In the genomic region with DNA sequence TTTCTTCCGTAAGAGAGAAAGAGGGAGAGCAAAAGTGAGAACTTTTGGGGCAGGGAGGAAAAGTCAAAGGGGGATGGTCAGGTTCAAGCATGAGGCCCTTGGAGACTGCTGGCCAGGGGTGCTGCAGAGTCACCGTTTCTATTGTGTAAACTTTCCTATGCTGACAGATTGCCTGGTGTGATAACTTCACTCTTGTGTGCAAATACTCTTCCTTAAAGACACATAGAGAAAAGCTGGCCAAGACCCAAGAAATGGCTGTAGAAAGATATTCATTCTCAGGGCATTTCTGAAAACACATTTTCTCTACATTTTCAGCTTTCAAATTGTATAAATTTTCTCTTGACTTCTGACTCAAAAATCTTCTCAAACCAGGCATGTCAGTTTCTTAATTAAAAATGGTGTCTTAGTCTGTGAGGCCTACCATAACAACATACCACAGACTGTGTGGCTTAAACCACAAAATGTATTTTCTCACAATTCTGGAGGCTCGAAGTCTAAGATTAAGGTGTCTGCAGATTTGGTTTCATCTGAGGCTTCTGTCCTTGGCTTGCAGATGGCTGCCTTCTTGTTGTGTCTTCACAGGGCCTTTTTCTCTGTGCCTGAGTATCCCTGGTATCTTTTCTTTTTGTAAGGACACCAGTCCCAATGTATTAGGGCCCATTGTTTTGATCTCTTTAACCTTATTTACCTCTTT, we compare ENCODE assay signal across 10 cellular contexts.
DNase-seq lines count a peak whose midpoint lies in the region; ATAC-seq, FAIRE-seq and TF ChIP-seq lines count a peak whose summit lies in the region.
"Had no signal": no experiment of that assay in that cellular context is flagged by ENCODE, and none has a peak within 500 bp of the region (broad histone marks: within the 10 kb centered on the region; RNA-seq: fewer than 3 reads in every experiment).

No MANE protein-coding gene starts in this region.

- no peak overlapping the region for H3K4me3 ChIP-seq in breast epithelium
- H3K4me3 ChIP-seq in kidney (ENCODE audit: low read length in 2 of 2), result no peak overlapping the region

- H3K27me3 Mint-ChIP-seq in Calu3 (ENCODE audit: unreplicated experiment), result no peaks in the 10 kb centered on the region
- H3K27me3 Mint-ChIP-seq in naive thymus-derived CD8-positive, alpha-beta T cell, result no peaks in the 10 kb centered on the region

- H3K36me3 ChIP-seq in breast epithelium (no peaks in the 10 kb centered on the region), kidney (ENCODE audit: control insufficient read depth in 1 of 2, insufficient read depth in 2 of 2, low read length in 2 of 2) (no peaks in the 10 kb centered on the region)

- FAIRE-seq in GM12891 (lab: Jason Lieb, UNC) (no peak), kidney (lab: Jason Lieb, UNC) (no peak)

- no peak for DNase-seq in Calu3
- peak; percentile 18 for DNase-seq in NCI-H226
- DNase-seq in breast epithelium (ENCODE audit: low spot score in 2 of 2), result peak; percentile 23 to 54
- peak in 2 of 10 donors; percentile 1 to 6 for DNase-seq in naive thymus-derived CD8-positive, alpha-beta T cell
- no peak for DNase-seq in GM12891 (ENCODE audit: insufficient read length, low spot score)
- DNase-seq in kidney, result no peak
- DNase-seq in effector CD4-positive, alpha-beta T cell, result no peak
- DNase-seq: activated gamma-delta T cell treated with Interleukin-2 at 50 U/mL for 16 hours, head of caudate nucleus had no signal

- H3K27me3 ChIP-seq in breast epithelium, result no peaks in the 10 kb centered on the region

- no peak for TF ChIP-seq CTCF in Calu3 (IDR thresholded peaks at IDR 0.05; ENCODE audit: unreplicated experiment)
- no peak for TF ChIP-seq CTCF in breast epithelium (IDR thresholded peaks at IDR 0.05)
- no peak for TF ChIP-seq CTCF in kidney (IDR thresholded peaks at IDR 0.05; ENCODE audit: borderline replicate concordance, extremely low read depth, insufficient read depth)

- H3K9me3 Mint-ChIP-seq in Calu3 (ENCODE audit: low read depth, unreplicated experiment), result peaks cover 3% of the 10 kb centered on the region
- H3K9me3 Mint-ChIP-seq in naive thymus-derived CD8-positive, alpha-beta T cell, result peaks cover 0 to 4% (median 0%) of the 10 kb centered on the region in 9 donors

- intact Hi-C loops in Calu3 (cut with micrococcal nuclease; ENCODE audit: unreplicated experiment) (loop anchor here (2.0 kb wide), 1 partner anchor 75 kb away; no protein-coding TSS in a partner anchor), breast epithelium (cut with DNase I; ENCODE audit: low total_unique reads) (no loop called here), kidney (cut with DNase I) (no loop called here)

- CTCF ChIA-PET in Calu3 (lab: Charles Lee), result no interaction called here

- POLR2A ChIA-PET in naive thymus-derived CD8-positive, alpha-beta T cell (lab: Charles Lee), result no interaction called here

- H3K4me1 ChIP-seq in breast epithelium (no peaks in the 10 kb centered on the region), kidney (ENCODE audit: control insufficient read depth in 1 of 2, insufficient read depth in 1 of 2, low read depth in 1 of 2, low read length in 2 of 2) (peaks cover 0 to 4% of the 10 kb centered on the region in 2 donors)

- peaks cover 23% of the 10 kb centered on the region for H3K4me1 Mint-ChIP-seq in Calu3 (ENCODE audit: low read depth, unreplicated experiment)
- H3K4me1 Mint-ChIP-seq in naive thymus-derived CD8-positive, alpha-beta T cell, result peaks cover 7 to 23% (median 16%) of the 10 kb centered on the region in 4 donors

- no peaks in the 10 kb centered on the region for H3K36me3 Mint-ChIP-seq in Calu3 (ENCODE audit: insufficient read depth, unreplicated experiment)
- H3K36me3 Mint-ChIP-seq in naive thymus-derived CD8-positive, alpha-beta T cell, result no peaks in the 10 kb centered on the region

- H3K27ac ChIP-seq in breast epithelium (peak overlapping the region; percentile 26 to 58), kidney (ENCODE audit: low read depth in 2 of 2, low read length in 2 of 2) (no peak overlapping the region)

- H3K4me3 Mint-ChIP-seq in Calu3 (ENCODE audit: low read depth, unreplicated experiment), result peak overlapping the region; percentile 17
- peak overlapping the region in 2 of 10 donors; percentile 17 to 44 for H3K4me3 Mint-ChIP-seq in naive thymus-derived CD8-positive, alpha-beta T cell

- peak overlapping the region; percentile 50 for H3K27ac Mint-ChIP-seq in Calu3 (ENCODE audit: unreplicated experiment)
- H3K27ac Mint-ChIP-seq in naive thymus-derived CD8-positive, alpha-beta T cell, result peak overlapping the region; percentile 1 to 79 (median 64)

- no peaks in the 10 kb centered on the region for H3K9me3 ChIP-seq in breast epithelium
- no peaks in the 10 kb centered on the region for H3K9me3 ChIP-seq in kidney (ENCODE audit: control insufficient read depth in 1 of 2, low read length in 2 of 2)

- BruUV-seq in Calu3 (replicated peaks; lab: Mats Ljungman, UMichigan), result no TSS peak

- ATAC-seq in naive thymus-derived CD8-positive, alpha-beta T cell, result peak in 1 of 2 donors; percentile 43
- no peak for ATAC-seq in HG03439 (IDR thresholded peaks at IDR 0.05; ENCODE audit: unreplicated experiment)

- TF ChIP-seq POLR2A in breast epithelium (IDR thresholded peaks at IDR 0.05) (no peak), GM12891 (IDR thresholded peaks at IDR 0.05; ENCODE audit: low read depth, low read length) (no peak)

- no peak overlapping the region for H3K9ac ChIP-seq in kidney (ENCODE audit: low read length in 2 of 2)

TF ChIP-seq in GM12891, 5 proteins besides CTCF, POLR2A, EP300 and RAD21:
- TF ChIP-seq POU2F2 (IDR thresholded peaks at IDR 0.05; ENCODE audit: low read depth, low read length) (no peak), POLR2AphosphoS5 (IDR thresholded peaks at IDR 0.05; ENCODE audit: low read depth, low read length) (no peak), PAX5 (IDR thresholded peaks at IDR 0.05; ENCODE audit: insufficient read depth, low read length, severe bottlenecking) (no peak)

Comparison
In these comparisons a context has a peak if more than half of its experiments do, and no peak if none do; other contexts are left out.
1. DNase-seq: peak in NCI-H226 (single experiment) and breast epithelium (2 of 2); none in Calu3 (single experiment), GM12891 (single experiment), kidney (single experiment) and effector CD4-positive, alpha-beta T cell (single experiment).
2. H3K27ac ChIP-seq: peak in breast epithelium (2 of 2); none in kidney (0 of 2).